8 cellular contexts compared by ENCODE assay signal in the genomic region with DNA sequence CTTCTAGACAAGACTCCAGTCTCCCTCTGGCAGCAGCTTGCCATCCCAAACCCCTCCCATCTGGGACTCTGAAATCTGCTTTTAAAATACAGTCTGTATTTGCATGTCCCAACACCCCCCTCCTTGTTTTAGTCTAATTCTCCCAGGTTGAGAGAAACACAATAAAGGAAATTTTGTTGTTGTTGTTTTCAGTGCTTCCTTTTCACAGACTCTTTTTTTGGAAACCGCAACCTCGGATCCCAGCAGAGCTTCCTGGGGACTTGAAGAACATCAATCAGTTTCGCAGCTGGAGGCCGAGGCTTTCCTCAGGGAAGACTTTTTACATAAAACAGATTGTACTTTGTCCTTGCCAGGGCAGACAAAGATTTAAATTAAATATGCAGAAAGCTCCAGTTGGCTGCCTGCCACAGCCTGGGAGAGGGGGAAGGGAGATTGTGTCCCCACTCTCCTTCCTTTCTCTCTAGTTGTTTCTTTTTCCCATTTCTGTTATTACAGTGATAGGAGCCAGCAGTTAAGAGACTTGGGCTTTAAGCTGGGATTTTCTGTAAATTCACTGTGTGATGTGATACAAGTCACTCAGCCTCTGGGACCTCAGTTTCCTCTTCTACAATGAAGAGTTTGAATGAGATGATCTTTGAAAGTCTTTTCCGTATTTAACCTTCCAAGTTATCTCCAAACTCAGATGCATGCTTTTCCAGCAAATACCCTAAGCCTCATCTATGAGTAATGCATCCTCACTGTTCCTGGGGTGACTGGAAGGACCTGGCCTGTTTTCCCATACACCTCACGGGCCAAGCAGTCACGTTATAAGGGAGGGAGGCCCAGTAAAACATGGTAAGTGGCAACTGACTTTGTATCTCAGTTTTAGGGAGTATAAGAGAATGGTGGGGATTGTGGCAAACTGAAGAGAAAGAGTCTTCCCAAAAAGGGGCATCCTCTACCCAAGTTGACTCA.
DNase-seq lines count a peak whose midpoint lies in the region; ATAC-seq and TF ChIP-seq lines count a peak whose summit lies in the region.

No MANE protein-coding gene starts in this region.

- peak overlapping the region; percentile 95 for H3K4me2 ChIP-seq in BLaER1

- H3K27me3 ChIP-seq in BLaER1 (no peaks in the 10 kb centered on the region), colonic mucosa (no peaks in the 10 kb centered on the region), vagina (no peaks in the 10 kb centered on the region)

- ATAC-seq in GM19452 (IDR thresholded peaks at IDR 0.05; ENCODE audit: unreplicated experiment) (no peak), HG03342 (IDR thresholded peaks at IDR 0.05; ENCODE audit: unreplicated experiment) (no peak)

- intact Hi-C loops in colonic mucosa (cut with DNase I) (no loop called here), vagina (cut with DNase I) (loop anchor here (2.0 to 10.0 kb wide), 3 partner anchors 83 to 509 kb away; partner anchors contain the start of gene REEP3)

- no peak for TF ChIP-seq CTCF in colonic mucosa (IDR thresholded peaks at IDR 0.05)
- TF ChIP-seq CTCF in vagina (IDR thresholded peaks at IDR 0.05), result no peak

- peak overlapping the region; percentile 48 for H3K4me3 ChIP-seq in BLaER1
- H3K4me3 ChIP-seq in colonic mucosa, result no peak overlapping the region
- H3K4me3 ChIP-seq in vagina, result no peak overlapping the region

- H3K4me1 ChIP-seq in BLaER1, result peaks cover 73% of the 10 kb centered on the region
- peaks cover 23% of the 10 kb centered on the region for H3K4me1 ChIP-seq in colonic mucosa
- H3K4me1 ChIP-seq in vagina, result peaks cover 44% of the 10 kb centered on the region

- H3K9ac ChIP-seq in BLaER1, result peak overlapping the region; percentile 45; the same call in 1 of the 2 replicates
- H3K9ac ChIP-seq in colonic mucosa (ENCODE audit: low read depth in 2 of 2, low read length in 2 of 2), result peak overlapping the region in 1 of 2 donors; percentile 77

- no peak for TF ChIP-seq POLR2A in vagina (IDR thresholded peaks at IDR 0.05)

- H3K36me3 ChIP-seq in BLaER1, result no peaks in the 10 kb centered on the region
- no peaks in the 10 kb centered on the region for H3K36me3 ChIP-seq in colonic mucosa
- no peaks in the 10 kb centered on the region for H3K36me3 ChIP-seq in vagina

- H3K27ac ChIP-seq in BLaER1, result peak overlapping the region; percentile 66
- H3K27ac ChIP-seq in colonic mucosa, result peak overlapping the region; percentile 62
- H3K27ac ChIP-seq in vagina, result peak overlapping the region; percentile 73

- H3K9me3 ChIP-seq in BLaER1, result no peaks in the 10 kb centered on the region
- H3K9me3 ChIP-seq in colonic mucosa, result no peaks in the 10 kb centered on the region
- no peaks in the 10 kb centered on the region for H3K9me3 ChIP-seq in vagina

- DNase-seq in NCI-H2081 (lab: John Stamatoyannopoulos, UW) (peak; percentile 72 to 85), colonic mucosa (peak; percentile 91), medulla oblongata (ENCODE audit: extremely low spot score) (peak; percentile 79), vagina (ENCODE audit: extremely low spot score in 2 of 2) (no peak), GDM1 (lab: John Stamatoyannopoulos, UW) (no peak)

- H4K20me1 ChIP-seq in BLaER1, result no peaks in the 10 kb centered on the region

Comparison
In these comparisons a context has a peak if more than half of its experiments do, and no peak if none do; other contexts are left out.
1. DNase-seq: peak in NCI-H2081 (2 of 2), colonic mucosa (single experiment) and medulla oblongata (single experiment); none in vagina (0 of 2) and GDM1 (single experiment).
2. Peak in every context shown above with its lines, with median percentiles within 50 percentile points of each other: H3K27ac ChIP-seq.